Comparison of ENCODE assay signal across 1 cellular context in the genomic region with DNA sequence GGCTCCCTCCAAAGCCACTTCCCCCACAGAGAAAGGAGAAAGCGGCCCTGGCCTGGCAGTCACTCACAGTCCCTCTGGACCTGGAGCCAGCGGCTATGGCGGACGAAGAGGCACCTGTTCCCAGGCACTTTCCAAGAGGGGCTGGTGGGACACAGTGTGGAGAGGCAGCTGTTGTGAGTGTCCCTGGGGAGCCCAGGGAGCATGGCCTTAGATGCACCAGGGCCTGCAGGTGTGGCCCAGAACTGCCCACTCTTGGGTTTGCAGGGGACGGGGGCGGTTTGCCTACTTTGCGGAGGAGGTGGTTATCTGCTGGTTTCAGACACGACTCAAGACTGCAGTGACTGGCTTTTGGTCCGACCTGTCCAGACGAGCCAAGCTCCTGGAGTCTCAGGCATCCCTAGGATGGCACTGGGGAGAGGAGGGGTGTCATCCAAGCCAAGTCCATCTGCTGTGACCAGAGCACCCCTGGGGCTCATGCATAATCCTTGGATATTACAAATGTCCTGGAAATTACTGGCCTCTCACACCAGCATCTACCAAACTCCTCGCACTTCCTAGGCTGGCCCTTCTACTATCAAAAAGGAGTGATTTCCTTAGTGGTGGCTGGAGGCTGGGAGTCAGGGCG.
TF ChIP-seq lines count a peak whose summit lies in the region.

No MANE protein-coding gene starts in this region.

TF ChIP-seq in GM23338, 12 proteins besides CTCF, POLR2A, EP300 and RAD21 (continued from another document):
- TF ChIP-seq, protein P1, sequence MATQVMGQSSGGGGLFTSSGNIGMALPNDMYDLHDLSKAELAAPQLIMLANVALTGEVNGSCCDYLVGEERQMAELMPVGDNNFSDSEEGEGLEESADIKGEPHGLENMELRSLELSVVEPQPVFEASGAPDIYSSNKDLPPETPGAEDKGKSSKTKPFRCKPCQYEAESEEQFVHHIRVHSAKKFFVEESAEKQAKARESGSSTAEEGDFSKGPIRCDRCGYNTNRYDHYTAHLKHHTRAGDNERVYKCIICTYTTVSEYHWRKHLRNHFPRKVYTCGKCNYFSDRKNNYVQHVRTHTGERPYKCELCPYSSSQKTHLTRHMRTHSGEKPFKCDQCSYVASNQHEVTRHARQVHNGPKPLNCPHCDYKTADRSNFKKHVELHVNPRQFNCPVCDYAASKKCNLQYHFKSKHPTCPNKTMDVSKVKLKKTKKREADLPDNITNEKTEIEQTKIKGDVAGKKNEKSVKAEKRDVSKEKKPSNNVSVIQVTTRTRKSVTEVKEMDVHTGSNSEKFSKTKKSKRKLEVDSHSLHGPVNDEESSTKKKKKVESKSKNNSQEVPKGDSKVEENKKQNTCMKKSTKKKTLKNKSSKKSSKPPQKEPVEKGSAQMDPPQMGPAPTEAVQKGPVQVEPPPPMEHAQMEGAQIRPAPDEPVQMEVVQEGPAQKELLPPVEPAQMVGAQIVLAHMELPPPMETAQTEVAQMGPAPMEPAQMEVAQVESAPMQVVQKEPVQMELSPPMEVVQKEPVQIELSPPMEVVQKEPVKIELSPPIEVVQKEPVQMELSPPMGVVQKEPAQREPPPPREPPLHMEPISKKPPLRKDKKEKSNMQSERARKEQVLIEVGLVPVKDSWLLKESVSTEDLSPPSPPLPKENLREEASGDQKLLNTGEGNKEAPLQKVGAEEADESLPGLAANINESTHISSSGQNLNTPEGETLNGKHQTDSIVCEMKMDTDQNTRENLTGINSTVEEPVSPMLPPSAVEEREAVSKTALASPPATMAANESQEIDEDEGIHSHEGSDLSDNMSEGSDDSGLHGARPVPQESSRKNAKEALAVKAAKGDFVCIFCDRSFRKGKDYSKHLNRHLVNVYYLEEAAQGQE (IDR thresholded peaks at IDR 0.05; ENCODE audit: unreplicated experiment) = no peak
- no peak for TF ChIP-seq NANOG (IDR thresholded peaks at IDR 0.05; ENCODE audit: borderline replicate concordance)
- no peak for TF ChIP-seq STAT1 (IDR thresholded peaks at IDR 0.05; ENCODE audit: unreplicated experiment)
- no peak for TF ChIP-seq ZNF114 (CRISPR knock-in tag; IDR thresholded peaks at IDR 0.05)
- TF ChIP-seq ZNF462 (CRISPR knock-in tag; IDR thresholded peaks at IDR 0.05) = no peak
- TF ChIP-seq EZH2phosphoT487 (IDR thresholded peaks at IDR 0.05; ENCODE audit: unreplicated experiment) = no peak
